Comparison of ENCODE assay signal across 8 cellular contexts in the genomic region with DNA sequence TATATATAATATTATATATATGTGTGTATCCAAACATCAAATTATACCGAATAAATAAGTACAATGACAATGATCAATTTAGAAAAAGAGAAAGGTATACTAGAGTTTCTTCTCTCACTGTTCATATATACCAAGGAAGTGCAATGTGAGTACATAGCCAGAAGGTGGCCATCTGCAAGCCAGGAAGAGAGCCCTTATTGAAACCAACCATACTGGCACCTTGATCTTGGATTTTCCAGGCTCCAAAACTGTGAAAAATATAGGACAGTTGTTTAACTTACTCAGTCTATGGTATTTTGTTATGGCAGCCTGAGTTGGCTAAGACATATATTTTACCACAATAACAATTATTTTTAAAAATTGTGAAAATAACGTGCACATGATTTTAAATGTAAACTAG.
A peak's percentile ranks its signal among the peaks of the same experiment; 100 is the strongest.
DNase-seq lines count a peak whose midpoint lies in the region; ATAC-seq and TF ChIP-seq lines count a peak whose summit lies in the region.

No MANE protein-coding gene starts in this region.

- H3K36me3 ChIP-seq in endodermal cell (ENCODE audit: control insufficient read depth, insufficient read depth, low read length) = no peaks in the 10 kb centered on the region

- peaks cover 5% of the 10 kb centered on the region for H3K27me3 Mint-ChIP-seq in CD4-positive, alpha-beta T cell
- peaks cover 3% of the 10 kb centered on the region for H3K27me3 Mint-ChIP-seq in endodermal cell (ENCODE audit: insufficient read depth)
- no peaks in the 10 kb centered on the region for H3K27me3 Mint-ChIP-seq in activated CD4-positive, alpha-beta memory T cell treated with anti-CD3 and anti-CD28 coated beads for 36 hours
- no peaks in the 10 kb centered on the region for H3K27me3 Mint-ChIP-seq in activated naive CD8-positive, alpha-beta T cell treated with anti-CD3 and anti-CD28 coated beads, Interleukin-2, amount 50 U/mL, for 24 hours

- no peaks in the 10 kb centered on the region for H3K9me3 Mint-ChIP-seq in CD4-positive, alpha-beta T cell
- no peaks in the 10 kb centered on the region for H3K9me3 Mint-ChIP-seq in endodermal cell
- H3K9me3 Mint-ChIP-seq in activated CD4-positive, alpha-beta memory T cell treated with anti-CD3 and anti-CD28 coated beads for 36 hours = no peaks in the 10 kb centered on the region
- no peaks in the 10 kb centered on the region for H3K9me3 Mint-ChIP-seq in activated naive CD8-positive, alpha-beta T cell treated with anti-CD3 and anti-CD28 coated beads, Interleukin-2, amount 50 U/mL, for 24 hours

- H3K27ac ChIP-seq in CD4-positive, alpha-beta T cell (ENCODE audit: low read depth, low read length) = no peak overlapping the region
- H3K27ac ChIP-seq in endodermal cell (ENCODE audit: low read depth, low read length) = no peak overlapping the region

- intact Hi-C loops in CD4-positive, alpha-beta T cell (cut with DNase I, micrococcal nuclease) = loop anchor here (5.0 kb wide), 3 partner anchors 1155 to 1900 kb away; a partner anchor contains a TSS
- intact Hi-C loops in activated CD4-positive, alpha-beta memory T cell treated with anti-CD3 and anti-CD28 coated beads for 36 hours (cut with micrococcal nuclease) = loop anchor here (1.0 kb wide), 1 partner anchor 1151 kb away; no protein-coding TSS in a partner anchor

- H3K4me3 Mint-ChIP-seq in CD4-positive, alpha-beta T cell = no peak overlapping the region
- no peak overlapping the region for H3K4me3 Mint-ChIP-seq in endodermal cell
- no peak overlapping the region for H3K4me3 Mint-ChIP-seq in activated CD4-positive, alpha-beta memory T cell treated with anti-CD3 and anti-CD28 coated beads for 36 hours
- H3K4me3 Mint-ChIP-seq in activated naive CD8-positive, alpha-beta T cell treated with anti-CD3 and anti-CD28 coated beads, Interleukin-2, amount 50 U/mL, for 24 hours = no peak overlapping the region

- no peaks in the 10 kb centered on the region for H3K9me3 ChIP-seq in CD4-positive, alpha-beta T cell (ENCODE audit: control insufficient read depth, low read length)
- H3K9me3 ChIP-seq in endodermal cell (ENCODE audit: control insufficient read depth, low read length) = no peaks in the 10 kb centered on the region

- H3K4me3 ChIP-seq in endodermal cell (ENCODE audit: low read length) (no peak overlapping the region), retinal pigment epithelial cell (ENCODE audit: low read length) (no peak overlapping the region)

- H3K27ac Mint-ChIP-seq in CD4-positive, alpha-beta T cell = no peak overlapping the region
- no peak overlapping the region for H3K27ac Mint-ChIP-seq in endodermal cell
- no peak overlapping the region for H3K27ac Mint-ChIP-seq in activated CD4-positive, alpha-beta memory T cell treated with anti-CD3 and anti-CD28 coated beads for 36 hours
- no peak overlapping the region for H3K27ac Mint-ChIP-seq in activated naive CD8-positive, alpha-beta T cell treated with anti-CD3 and anti-CD28 coated beads, Interleukin-2, amount 50 U/mL, for 24 hours

- no peak for ATAC-seq in CD4-positive, alpha-beta T cell (ENCODE audit: poor library complexity)
- peak; percentile 89 for ATAC-seq in GM18909 (IDR thresholded peaks at IDR 0.05; ENCODE audit: poor library complexity, unreplicated experiment)
- peak; percentile 90 for ATAC-seq in HG03139 (IDR thresholded peaks at IDR 0.05; ENCODE audit: unreplicated experiment)
- no peak for ATAC-seq in activated naive CD8-positive, alpha-beta T cell treated with anti-CD3 and anti-CD28 coated beads, Interleukin-2, amount 50 U/mL, for 24 hours

- POLR2A ChIA-PET in CD4-positive, alpha-beta T cell (lab: Charles Lee) = no interaction called here
- POLR2A ChIA-PET in activated CD4-positive, alpha-beta memory T cell treated with anti-CD3 and anti-CD28 coated beads for 36 hours (lab: Charles Lee) = no interaction called here

- H3K4me1 ChIP-seq in endodermal cell (ENCODE audit: control insufficient read depth, insufficient read depth, low read length) = no peaks in the 10 kb centered on the region

- WGBS in endodermal cell (ENCODE audit: insufficient coverage in 1 of 2, insufficient read length in 1 of 2), 2 experiments = 100% methylated on average over 1 of the region's 2 CpGs; no CpG with 5 or more reads in 1 of the 2 experiments

- no peak overlapping the region for H3K9ac ChIP-seq in endodermal cell (ENCODE audit: extremely low read depth, low read length, poor library complexity, severe bottlenecking)

- TF ChIP-seq CTCF in CD4-positive, alpha-beta T cell (IDR thresholded peaks at IDR 0.05) = peak; percentile 38
- TF ChIP-seq CTCF in endodermal cell (conservative IDR thresholded peaks at IDR 0.05) (peak; percentile 79), retinal pigment epithelial cell (conservative IDR thresholded peaks at IDR 0.05; ENCODE audit: low read depth, low read length) (peak; percentile 80)

- no peak for DNase-seq in CD4-positive, alpha-beta T cell
- DNase-seq in NCI-H82 treated with DMSO at 0.1 percent for 48 hours (lab: John Stamatoyannopoulos, UW; ENCODE audit: unreplicated experiment) = peak; percentile 21
- peak; percentile 56 for DNase-seq in endodermal cell
- DNase-seq in retinal pigment epithelial cell (ENCODE audit: low read depth) = peak; percentile 2
- DNase-seq in activated CD4-positive, alpha-beta memory T cell treated with anti-CD3 and anti-CD28 coated beads for 36 hours = no peak
- DNase-seq in activated naive CD8-positive, alpha-beta T cell treated with anti-CD3 and anti-CD28 coated beads, Interleukin-2, amount 50 U/mL, for 24 hours = no peak

- CTCF ChIA-PET in CD4-positive, alpha-beta T cell (lab: Charles Lee) = no interaction called here
- CTCF ChIA-PET in activated CD4-positive, alpha-beta memory T cell treated with anti-CD3 and anti-CD28 coated beads for 36 hours (lab: Charles Lee) = interaction anchor here (0.6 to 1.4 kb wide), 3 partner anchors 153 to 1150 kb away, joined by 3 read pairs; no protein-coding TSS in a partner anchor

- no peaks in the 10 kb centered on the region for H3K36me3 Mint-ChIP-seq in CD4-positive, alpha-beta T cell (ENCODE audit: low read depth)
- H3K36me3 Mint-ChIP-seq in endodermal cell (ENCODE audit: low read depth) = no peaks in the 10 kb centered on the region
- no peaks in the 10 kb centered on the region for H3K36me3 Mint-ChIP-seq in activated CD4-positive, alpha-beta memory T cell treated with anti-CD3 and anti-CD28 coated beads for 36 hours
- H3K36me3 Mint-ChIP-seq in activated naive CD8-positive, alpha-beta T cell treated with anti-CD3 and anti-CD28 coated beads, Interleukin-2, amount 50 U/mL, for 24 hours (ENCODE audit: low read depth) = no peaks in the 10 kb centered on the region

- H3K27me3 ChIP-seq in CD4-positive, alpha-beta T cell (ENCODE audit: control insufficient read depth, insufficient read depth, low read length) = no peaks in the 10 kb centered on the region
- H3K27me3 ChIP-seq in endodermal cell (ENCODE audit: control insufficient read depth, insufficient read depth, low read length, poor library complexity, severe bottlenecking) = no peaks in the 10 kb centered on the region

- H3K4me1 Mint-ChIP-seq in CD4-positive, alpha-beta T cell (ENCODE audit: low read depth) = no peaks in the 10 kb centered on the region
- no peaks in the 10 kb centered on the region for H3K4me1 Mint-ChIP-seq in endodermal cell
- no peaks in the 10 kb centered on the region for H3K4me1 Mint-ChIP-seq in activated CD4-positive, alpha-beta memory T cell treated with anti-CD3 and anti-CD28 coated beads for 36 hours (ENCODE audit: low read depth)
- H3K4me1 Mint-ChIP-seq in activated naive CD8-positive, alpha-beta T cell treated with anti-CD3 and anti-CD28 coated beads, Interleukin-2, amount 50 U/mL, for 24 hours = no peaks in the 10 kb centered on the region

Comparison
In these comparisons a context has a peak if more than half of its experiments do, and no peak if none do; other contexts are left out.
1. ATAC-seq: peak in GM18909 (single experiment) and HG03139 (single experiment); none in CD4-positive, alpha-beta T cell (single experiment) and activated naive CD8-positive, alpha-beta T cell treated with anti-CD3 and anti-CD28 coated beads, Interleukin-2, amount 50 U/mL, for 24 hours (single experiment).
2. DNase-seq: peak in NCI-H82 treated with DMSO at 0.1 percent for 48 hours (single experiment), endodermal cell (single experiment) and retinal pigment epithelial cell (single experiment); none in CD4-positive, alpha-beta T cell (0 of 10), activated CD4-positive, alpha-beta memory T cell treated with anti-CD3 and anti-CD28 coated beads for 36 hours (single experiment) and activated naive CD8-positive, alpha-beta T cell treated with anti-CD3 and anti-CD28 coated beads, Interleukin-2, amount 50 U/mL, for 24 hours (single experiment).
3. Peak in every context shown above with its lines, with median percentiles within 50 percentile points of each other: CTCF ChIP-seq.